In genomic region chr21:37371041-37371397, GRCh38 we compare ENCODE assay signal across 8 cellular contexts. TPM values are rescaled to one million over a fixed set of nuclear protein-coding genes. Genes with fewer than 3 reads are reported as not detected.
DNase-seq lines count a peak whose midpoint lies in the region; ATAC-seq and TF ChIP-seq lines count a peak whose summit lies in the region.

No MANE protein-coding gene starts in this region.

- H3K4me1 ChIP-seq in CD8-positive, alpha-beta memory T cell (ENCODE audit: insufficient read depth, low read length): peaks cover 68% of the 10 kb centered on the region
- H3K4me1 ChIP-seq in neural progenitor cell: peaks cover 32% of the 10 kb centered on the region

- H3K9me3 ChIP-seq in CD8-positive, alpha-beta memory T cell (ENCODE audit: low read length): no peaks in the 10 kb centered on the region
- no peaks in the 10 kb centered on the region for H3K9me3 ChIP-seq in MG63
- H3K9me3 ChIP-seq in neural progenitor cell (ENCODE audit: low read depth): no peaks in the 10 kb centered on the region

- CTCF ChIA-PET in CD8-positive, alpha-beta memory T cell (lab: Charles Lee): interaction anchor here (1.0 to 1.6 kb wide), 4 partner anchors 11 to 193 kb away, joined by 3 to 6 read pairs (median 3); partner anchors contain the start of gene VPS26C

- peaks cover 0 to 15% (median 0%) of the 10 kb centered on the region in 3 donors for H3K36me3 Mint-ChIP-seq in CD8-positive, alpha-beta memory T cell
- H3K36me3 Mint-ChIP-seq in central memory CD8-positive, alpha-beta T cell (ENCODE audit: insufficient read depth): peaks cover 21% of the 10 kb centered on the region
- peaks cover 34% of the 10 kb centered on the region for H3K36me3 Mint-ChIP-seq in neural progenitor cell

- peaks cover 10% of the 10 kb centered on the region for H3F3A ChIP-seq in neural progenitor cell (ENCODE audit: low read depth)

- H3K4me3 ChIP-seq in CD8-positive, alpha-beta memory T cell (ENCODE audit: low read length): peak overlapping the region; percentile 80
- H3K4me3 ChIP-seq in MG63 (peak overlapping the region; percentile 60), neural progenitor cell (peak overlapping the region; percentile 78)

- H4K20me1 ChIP-seq in neural progenitor cell (ENCODE audit: low read depth): peaks cover 84% of the 10 kb centered on the region

- peaks cover 94% of the 10 kb centered on the region for H3K79me2 ChIP-seq in neural progenitor cell (ENCODE audit: low read depth)

- H2AFZ ChIP-seq in neural progenitor cell (replicated peaks): no peak overlapping the region

- H3K27ac Mint-ChIP-seq in CD8-positive, alpha-beta memory T cell: peak overlapping the region; percentile 21 to 95 (median 85)
- peak overlapping the region; percentile 78 for H3K27ac Mint-ChIP-seq in central memory CD8-positive, alpha-beta T cell (ENCODE audit: low read depth)
- H3K27ac Mint-ChIP-seq in neural progenitor cell: no peak overlapping the region

- ATAC-seq in central memory CD8-positive, alpha-beta T cell (replicated peaks; ENCODE audit: extremely low read depth, poor library complexity, severe bottlenecking): no peak
- ATAC-seq in activated CD4-positive, CD25-positive, alpha-beta regulatory T cell treated with anti-CD3 and anti-CD28 coated beads, Interleukin-2, amount 50 U/mL, for 24 hours: no peak
- no peak for ATAC-seq in HG02970 (IDR thresholded peaks at IDR 0.05; ENCODE audit: low FRiP score, unreplicated experiment)

- H3K4me1 Mint-ChIP-seq in CD8-positive, alpha-beta memory T cell: peaks cover 70 to 75% (median 74%) of the 10 kb centered on the region in 3 donors
- H3K4me1 Mint-ChIP-seq in central memory CD8-positive, alpha-beta T cell: peaks cover 72% of the 10 kb centered on the region
- peaks cover 23% of the 10 kb centered on the region for H3K4me1 Mint-ChIP-seq in neural progenitor cell

- H3K27me3 ChIP-seq in CD8-positive, alpha-beta memory T cell (ENCODE audit: insufficient read depth, low read length, poor library complexity, severe bottlenecking): no peaks in the 10 kb centered on the region
- no peaks in the 10 kb centered on the region for H3K27me3 ChIP-seq in MG63
- no peaks in the 10 kb centered on the region for H3K27me3 ChIP-seq in neural progenitor cell

- no peak for DNase-seq in CD8-positive, alpha-beta memory T cell
- DNase-seq in MG63 (no peak), neural progenitor cell (ENCODE audit: low spot score) (no peak), SW 1271 (lab: John Stamatoyannopoulos, UW) (no peak)
- no peak for DNase-seq in central memory CD8-positive, alpha-beta T cell (ENCODE audit: low spot score in 2 of 2)
- no peak for DNase-seq in stimulated activated CD4-positive, alpha-beta T cell treated with anti-CD3 and anti-CD28 coated beads, Interleukin-4, amount 100 ng/mL, for 4 hours

- H3K27me3 Mint-ChIP-seq in CD8-positive, alpha-beta memory T cell: peaks cover 0 to 3% of the 10 kb centered on the region in 2 donors
- H3K27me3 Mint-ChIP-seq in central memory CD8-positive, alpha-beta T cell: no peaks in the 10 kb centered on the region
- H3K27me3 Mint-ChIP-seq in neural progenitor cell (ENCODE audit: insufficient read depth, low read depth): peaks cover 9% of the 10 kb centered on the region

- POLR2A ChIA-PET in CD8-positive, alpha-beta memory T cell (lab: Charles Lee): interaction anchor here (1.0 kb wide), 1 partner anchor 105 kb away, joined by 3 read pairs; no protein-coding TSS in a partner anchor

- H3K4me2 ChIP-seq in neural progenitor cell: peak overlapping the region; percentile 84

- no peak overlapping the region for H3K9ac ChIP-seq in neural progenitor cell

- peaks cover 0 to 2% (median 0%) of the 10 kb centered on the region in 5 donors for H3K9me3 Mint-ChIP-seq in CD8-positive, alpha-beta memory T cell
- no peaks in the 10 kb centered on the region for H3K9me3 Mint-ChIP-seq in central memory CD8-positive, alpha-beta T cell
- H3K9me3 Mint-ChIP-seq in neural progenitor cell: peaks cover 30% of the 10 kb centered on the region

- H3K27ac ChIP-seq in CD8-positive, alpha-beta memory T cell (ENCODE audit: low read depth, low read length): peak overlapping the region; percentile 86
- H3K27ac ChIP-seq in neural progenitor cell: no peak overlapping the region

- TF ChIP-seq CTCF in neural progenitor cell (IDR thresholded peaks at IDR 0.05): no peak

- H3K4me3 Mint-ChIP-seq in CD8-positive, alpha-beta memory T cell: peak overlapping the region; percentile 83 to 95 (median 92)
- peak overlapping the region; percentile 100 for H3K4me3 Mint-ChIP-seq in central memory CD8-positive, alpha-beta T cell
- no peak overlapping the region for H3K4me3 Mint-ChIP-seq in neural progenitor cell

- no peaks in the 10 kb centered on the region for H3K36me3 ChIP-seq in CD8-positive, alpha-beta memory T cell (ENCODE audit: insufficient read depth, low read length)
- H3K36me3 ChIP-seq in MG63: no peaks in the 10 kb centered on the region; the same call in 1 of the 2 replicates
- no peaks in the 10 kb centered on the region for H3K36me3 ChIP-seq in neural progenitor cell

RNA-seq across cellular contexts. Expression of gene DYRK1A, which starts 4.4 kb away (rescaled TPM):
- total RNA-seq in CD8-positive, alpha-beta memory T cell: 10 to 100 TPM; 66.1 to 69.6 TPM
- polyA plus RNA-seq in CD8-positive, alpha-beta memory T cell: 3.7 TPM
- total RNA-seq in MG63 (2014; rRNA removed; shearing (Covaris generic); ENCODE audit: low replicate concordance): 18.2 and 28.2 TPM in 2 replicates
- total RNA-seq in neural progenitor cell (ENCODE audit: low replicate concordance): 104 and 108 TPM in 2 replicates
